Comparison of ENCODE assay signal across 1 cellular context in the genomic region with DNA sequence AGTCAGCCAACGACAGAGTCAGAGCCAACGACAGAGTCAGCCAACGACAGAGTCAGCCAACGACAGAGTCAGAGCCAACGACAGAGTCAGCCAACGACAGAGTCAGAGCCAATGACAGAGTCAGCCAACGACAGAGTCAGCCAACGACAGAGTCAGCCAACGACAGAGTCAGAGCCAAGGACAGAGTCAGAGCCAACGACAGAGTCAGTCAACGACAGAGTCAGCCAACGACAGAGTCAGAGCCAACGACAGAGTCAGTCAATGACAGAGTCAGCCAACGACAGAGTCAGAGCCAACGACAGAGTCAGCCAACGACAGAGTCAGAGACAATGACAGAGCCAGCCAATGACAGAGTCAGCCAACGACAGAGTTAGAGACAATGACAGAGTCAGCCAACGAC. TPM values are rescaled to one million over a fixed set of nuclear protein-coding genes. Genes with fewer than 3 reads are reported as not detected.
"Had no signal": no experiment of that assay in that cellular context is flagged by ENCODE, and none has a peak within 500 bp of the region (broad histone marks: within the 10 kb centered on the region; RNA-seq: fewer than 3 reads in every experiment).

No MANE protein-coding gene starts in this region.

RNA-seq across cellular contexts. Expression of a gene that starts 32.8 kb away (rescaled TPM):
- total RNA-seq: GM12878 had no signal
- polyA plus RNA-seq: GM12878 had no signal
